1 cellular context compared by ENCODE assay signal in genomic region chr21:33324311-33325221, GRCh38.
TF ChIP-seq lines count a peak whose summit lies in the region.

TSS of gene IFNAR1 (plus strand) at chr21:33324970. CDS start at chr21:33325056, 86 bp downstream.

TF ChIP-seq in GM12878, 131 proteins besides CTCF, POLR2A, EP300 and RAD21 (continued from another document and continues in another):
- TF ChIP-seq IRF5 (IDR thresholded peaks at IDR 0.05; ENCODE audit: borderline replicate concordance) (no peak), NFIC (IDR thresholded peaks at IDR 0.05; ENCODE audit: low read depth, low read length) (no peak), ZBED1 (IDR thresholded peaks at IDR 0.05; ENCODE audit: borderline replicate concordance) (no peak), SIX5 (IDR thresholded peaks at IDR 0.05; ENCODE audit: low read depth, low read length, severe bottlenecking) (no peak), TCF12 (IDR thresholded peaks at IDR 0.05; ENCODE audit: low read depth, low read length) (0 out of 2 replicates have a peak, but pooled peaks have one; percentile 29), USF2 (IDR thresholded peaks at IDR 0.05; ENCODE audit: borderline replicate concordance, low read depth, low read length) (no peak), ELK1 (IDR thresholded peaks at IDR 0.05; ENCODE audit: low read depth, low read length) (no peak), PBX3 (IDR thresholded peaks at IDR 0.05; ENCODE audit: insufficient replicate concordance, low read depth, low read length) (no peak), CREM (IDR thresholded peaks at IDR 0.05; ENCODE audit: low read depth) (no peak), NFYA (IDR thresholded peaks at IDR 0.05; ENCODE audit: borderline replicate concordance, low read depth, low read length) (no peak), TCF7 (IDR thresholded peaks at IDR 0.05; ENCODE audit: borderline replicate concordance) (no peak), ZBTB33 (IDR thresholded peaks at IDR 0.05) (no peak), SKIL (IDR thresholded peaks at IDR 0.05; ENCODE audit: low read depth, poor library complexity, severe bottlenecking) (no peak), ATF3 (IDR thresholded peaks at IDR 0.05; ENCODE audit: borderline replicate concordance, extremely low read depth, low read depth, low read length) (no peak), HSF1 (IDR thresholded peaks at IDR 0.05; ENCODE audit: low read depth, low read length) (no peak), GABPA (IDR thresholded peaks at IDR 0.05; ENCODE audit: low read depth) (no peak), E2F8 (IDR thresholded peaks at IDR 0.05; ENCODE audit: low read depth, partially characterized antibody) (no peak), SIN3A (IDR thresholded peaks at IDR 0.05; ENCODE audit: low read depth, low read length) (peak; percentile 33; the same call in 1 of the 2 replicates), KLF5 (IDR thresholded peaks at IDR 0.05; ENCODE audit: partially characterized antibody) (peak; percentile 46), BHLHE40 (IDR thresholded peaks at IDR 0.05; ENCODE audit: borderline replicate concordance in 1 of 2, low read depth in 2 of 2, low read length in 1 of 2) (peak; percentile 76 to 82; a peak in 3 of 4 replicates), IKZF2 (IDR thresholded peaks at IDR 0.05) (peak; percentile 97), ATF2 (IDR thresholded peaks at IDR 0.05; ENCODE audit: low read length) (no peak), STAT3 (IDR thresholded peaks at IDR 0.05; ENCODE audit: low read depth, low read length) (no peak), ESRRA (IDR thresholded peaks at IDR 0.05; ENCODE audit: low read length) (no peak), SPI1 (IDR thresholded peaks at IDR 0.05; ENCODE audit: borderline replicate concordance, insufficient read depth, low read depth, low read length) (peak; percentile 92), HCFC1 (IDR thresholded peaks at IDR 0.05; ENCODE audit: low read length) (peak; percentile 43; the same call in 1 of the 2 replicates), RB1 (IDR thresholded peaks at IDR 0.05; ENCODE audit: borderline replicate concordance) (peak; percentile 60), RUNX3 (IDR thresholded peaks at IDR 0.05; ENCODE audit: low read length) (peak; percentile 38; the same call in 1 of the 2 replicates), CUX1 (IDR thresholded peaks at IDR 0.05; ENCODE audit: insufficient replicate concordance, low read depth, low read length) (no peak)
